ENCODE assay signal across 16 cellular contexts in genomic region chr7:123131556-123132345, GRCh38.
"Had no signal": no experiment of that assay in that cellular context is flagged by ENCODE, and none has a peak within 500 bp of the region (broad histone marks: within the 10 kb centered on the region; RNA-seq: fewer than 3 reads in every experiment).

No MANE protein-coding gene starts in this region.

- H3K9me3 ChIP-seq: adrenal gland had no signal

- H3K27me3 ChIP-seq: adrenal gland had no signal

- H3K36me3 ChIP-seq: adrenal gland had no signal

- DNase-seq: activated CD4-positive, alpha-beta T cell treated with anti-CD3 and anti-CD28 coated beads for 4 hours; activated CD8-positive, alpha-beta memory T cell treated with anti-CD3 and anti-CD28 coated beads, Interleukin-2, amount 50 U/mL, for 4 hours; activated CD8-positive, alpha-beta T cell treated with anti-CD3 and anti-CD28 coated beads for 36 hours; activated naive CD4-positive, alpha-beta T cell treated with anti-CD3 and anti-CD28 coated beads, Interleukin-2, amount 50 U/mL, for 16 hours; activated naive CD8-positive, alpha-beta T cell treated with anti-CD3 and anti-CD28 coated beads, Interleukin-2, amount 10 ng/mL, durations not matched to agents 7 days and 5 days; activated T-cell treated with anti-CD3 and anti-CD28 coated beads, Interleukin-2, amount 50 U/mL, for 72 hours; adrenal gland; anterior cingulate cortex; cortex of kidney; KBM-7; NCI-H1048; NCI-H187; NCI-H446; NCI-H82; PC-9; SHP77 treated with DMSO at 0.1 percent for 48 hours had no signal

- H2AFZ ChIP-seq: PC-9 had no signal

- H3K4me3 ChIP-seq: adrenal gland, PC-9 had no signal

- H3K4me2 ChIP-seq: PC-9 had no signal

- H3K4me1 ChIP-seq: adrenal gland had no signal

- H3K27ac ChIP-seq: adrenal gland, PC-9 had no signal
